Comparison of ENCODE assay signal across 15 cellular contexts in the genomic region with DNA sequence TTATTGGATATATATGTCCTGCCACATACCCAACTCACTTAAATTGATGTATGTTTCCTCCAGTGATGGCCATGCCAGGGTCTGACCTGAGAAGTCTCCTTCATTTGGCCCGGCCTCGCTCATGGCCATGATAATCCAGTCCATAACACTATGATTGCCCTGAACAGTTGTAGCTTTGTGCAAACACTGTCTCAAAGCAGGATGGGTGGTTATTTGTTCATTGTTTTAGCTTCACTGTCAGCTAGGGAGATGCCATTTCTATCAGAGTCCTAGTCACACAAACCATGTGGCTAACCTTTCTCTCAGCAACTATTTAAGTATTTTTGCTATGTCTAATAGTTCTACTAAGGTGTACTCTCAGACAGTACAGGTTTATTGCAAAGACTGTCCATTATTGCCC.
DNase-seq lines count a peak whose midpoint lies in the region; ATAC-seq, FAIRE-seq and TF ChIP-seq lines count a peak whose summit lies in the region.
"Had no signal": no experiment of that assay in that cellular context is flagged by ENCODE, and none has a peak within 500 bp of the region (broad histone marks: within the 10 kb centered on the region; RNA-seq: fewer than 3 reads in every experiment).

No MANE protein-coding gene starts in this region.

- FAIRE-seq in H54 (lab: Jason Lieb, UNC) = no peak
- FAIRE-seq: GM12878, GM18507 had no signal

- H3K9ac ChIP-seq in BLaER1 = no peak overlapping the region
- H3K9ac ChIP-seq: GM23248 had no signal

- H3K9me3 ChIP-seq in BLaER1 = no peaks in the 10 kb centered on the region

- DNase-seq in substantia nigra (lab: John Stamatoyannopoulos, UW) = peak in 3 of 49 donors; percentile 7 to 30 (median 10)
- no peak for DNase-seq in NOMO-1 treated with dmso at 0.1 percent for 144 hours (lab: John Stamatoyannopoulos, UW; ENCODE audit: unreplicated experiment)
- no peak for DNase-seq in H54 (ENCODE audit: insufficient read length, low spot score)
- DNase-seq: ACHN, Calu3, DMS 273 treated with DMSO at 0.1 percent for 48 hours, GM23248, H7 had no signal

- H3K4me1 ChIP-seq in BLaER1 = peaks cover 7% of the 10 kb centered on the region

- H3K27me3 ChIP-seq in BLaER1 (no peaks in the 10 kb centered on the region), layer of hippocampus (ENCODE audit: control insufficient read depth, insufficient read depth, low read length) (no peaks in the 10 kb centered on the region)

- ATAC-seq in HG03108 (IDR thresholded peaks at IDR 0.05; ENCODE audit: unreplicated experiment) (no peak), HG03280 (IDR thresholded peaks at IDR 0.05; ENCODE audit: unreplicated experiment) (no peak)
- ATAC-seq: GM12878 had no signal

- no peaks in the 10 kb centered on the region for H4K20me1 ChIP-seq in BLaER1

- H3K4me2 ChIP-seq in BLaER1 = peak overlapping the region; percentile 25

- no peaks in the 10 kb centered on the region for H3K36me3 ChIP-seq in BLaER1

- no peak for TF ChIP-seq POLR2A in H54 (IDR thresholded peaks at IDR 0.05; ENCODE audit: low read depth, low read length)

- no peak overlapping the region for H3K4me3 ChIP-seq in BLaER1
- H3K4me3 ChIP-seq: GM12878, GM23248 had no signal

- H3K27ac ChIP-seq in BLaER1 (no peak overlapping the region), cingulate gyrus (ENCODE audit: low read depth, low read length) (peak overlapping the region; percentile 70), layer of hippocampus (ENCODE audit: low read depth, low read length) (peak overlapping the region; percentile 23), substantia nigra (ENCODE audit: low read depth, low read length, poor library complexity, severe bottlenecking) (peak overlapping the region; percentile 18)
- H3K27ac ChIP-seq: GM23248 had no signal
